Comparison of ENCODE assay signal across 22 cellular contexts in the genomic region with DNA sequence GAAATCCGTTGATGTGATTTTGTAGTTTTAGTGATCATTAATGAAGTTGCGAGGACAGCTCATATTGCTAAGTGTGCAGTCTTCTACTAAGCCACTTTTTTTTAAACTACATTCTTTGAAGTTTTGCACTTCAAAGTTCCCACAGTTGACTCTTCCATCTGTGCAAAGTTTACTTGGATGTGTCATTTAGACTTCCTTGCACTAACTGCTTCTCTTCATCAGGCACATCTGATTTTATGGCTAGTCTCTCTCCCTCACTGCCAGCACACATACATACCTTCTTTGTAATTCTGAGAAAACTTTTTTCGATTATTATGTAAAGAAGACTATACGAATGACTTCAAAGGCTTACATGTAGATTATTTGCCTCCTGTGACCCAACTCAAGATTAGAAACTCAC.
"Had no signal": no experiment of that assay in that cellular context is flagged by ENCODE, and none has a peak within 500 bp of the region (broad histone marks: within the 10 kb centered on the region; RNA-seq: fewer than 3 reads in every experiment).

No MANE protein-coding gene starts in this region.

- H3K9me3 Mint-ChIP-seq: activated B cell treated with CpG ODN at 0.5 μM for 24 hours; activated CD4-positive, alpha-beta memory T cell treated with anti-CD3 and anti-CD28 coated beads for 36 hours; activated naive CD8-positive, alpha-beta T cell treated with anti-CD3 and anti-CD28 coated beads for 36 hours; activated T-helper 17 cell treated with anti-CD3 and anti-CD28 coated beads, Interleukin-2, amount 50 U/mL, for 72 hours; brain; naive thymus-derived CD8-positive, alpha-beta T cell; stimulated activated naive B cell treated with anti-CD40 and anti-IgM and Interleukin-4, amounts not matched to agents 10 μg/mL and 1 μg/mL and 100 μg/mL, for 72 hours had no signal

- ATAC-seq: activated T-helper 17 cell treated with anti-CD3 and anti-CD28 coated beads, Interleukin-2, amount 50 U/mL, for 72 hours; left cardiac atrium; naive thymus-derived CD8-positive, alpha-beta T cell; pancreas; stimulated activated naive B cell treated with anti-CD40 and anti-IgM and Interleukin-4, amounts not matched to agents 10 μg/mL and 1 μg/mL and 100 μg/mL, for 72 hours; upper lobe of right lung had no signal

- H3K27me3 Mint-ChIP-seq: activated B cell treated with CpG ODN at 0.5 μM for 24 hours; activated CD4-positive, alpha-beta memory T cell treated with anti-CD3 and anti-CD28 coated beads for 36 hours; activated naive CD8-positive, alpha-beta T cell treated with anti-CD3 and anti-CD28 coated beads for 36 hours; activated T-helper 17 cell treated with anti-CD3 and anti-CD28 coated beads, Interleukin-2, amount 50 U/mL, for 72 hours; brain; naive thymus-derived CD8-positive, alpha-beta T cell; stimulated activated naive B cell treated with anti-CD40 and anti-IgM and Interleukin-4, amounts not matched to agents 10 μg/mL and 1 μg/mL and 100 μg/mL, for 72 hours had no signal

- H3K27me3 ChIP-seq: dorsolateral prefrontal cortex, pancreas, upper lobe of right lung had no signal

- H3K27ac Mint-ChIP-seq: activated B cell treated with CpG ODN at 0.5 μM for 24 hours; activated CD4-positive, alpha-beta memory T cell treated with anti-CD3 and anti-CD28 coated beads for 36 hours; activated naive CD8-positive, alpha-beta T cell treated with anti-CD3 and anti-CD28 coated beads for 36 hours; activated T-helper 17 cell treated with anti-CD3 and anti-CD28 coated beads, Interleukin-2, amount 50 U/mL, for 72 hours; brain; immature natural killer cell; naive thymus-derived CD8-positive, alpha-beta T cell; stimulated activated naive B cell treated with anti-CD40 and anti-IgM and Interleukin-4, amounts not matched to agents 10 μg/mL and 1 μg/mL and 100 μg/mL, for 72 hours had no signal

- H3K4me1 ChIP-seq: pancreas, upper lobe of right lung had no signal

- H3K36me3 Mint-ChIP-seq: activated CD4-positive, alpha-beta memory T cell treated with anti-CD3 and anti-CD28 coated beads for 36 hours; activated naive CD8-positive, alpha-beta T cell treated with anti-CD3 and anti-CD28 coated beads for 36 hours; stimulated activated naive B cell treated with anti-CD40 and anti-IgM and Interleukin-4, amounts not matched to agents 10 μg/mL and 1 μg/mL and 100 μg/mL, for 72 hours had no signal

- H3K27ac ChIP-seq: dorsolateral prefrontal cortex, pancreas, upper lobe of right lung had no signal

- FAIRE-seq: colon, frontal cortex, pancreas had no signal

- H3K4me3 Mint-ChIP-seq: activated B cell treated with CpG ODN at 0.5 μM for 24 hours; activated CD4-positive, alpha-beta memory T cell treated with anti-CD3 and anti-CD28 coated beads for 36 hours; activated naive CD8-positive, alpha-beta T cell treated with anti-CD3 and anti-CD28 coated beads for 36 hours; activated T-helper 17 cell treated with anti-CD3 and anti-CD28 coated beads, Interleukin-2, amount 50 U/mL, for 72 hours; brain; immature natural killer cell; naive thymus-derived CD8-positive, alpha-beta T cell; stimulated activated naive B cell treated with anti-CD40 and anti-IgM and Interleukin-4, amounts not matched to agents 10 μg/mL and 1 μg/mL and 100 μg/mL, for 72 hours had no signal

- H3K4me1 Mint-ChIP-seq: activated B cell treated with CpG ODN at 0.5 μM for 24 hours; activated naive CD8-positive, alpha-beta T cell treated with anti-CD3 and anti-CD28 coated beads for 36 hours; activated T-helper 17 cell treated with anti-CD3 and anti-CD28 coated beads, Interleukin-2, amount 50 U/mL, for 72 hours; brain; immature natural killer cell; naive thymus-derived CD8-positive, alpha-beta T cell; stimulated activated naive B cell treated with anti-CD40 and anti-IgM and Interleukin-4, amounts not matched to agents 10 μg/mL and 1 μg/mL and 100 μg/mL, for 72 hours had no signal

- H3K9me3 ChIP-seq: pancreas, upper lobe of right lung had no signal

- DNase-seq: activated B cell treated with CpG ODN at 0.5 μM for 24 hours; activated CD4-positive, alpha-beta memory T cell treated with anti-CD3 and anti-CD28 coated beads for 36 hours; activated CD4-positive, alpha-beta T cell treated with anti-CD3 and anti-CD28 coated beads for 4 hours; activated naive CD4-positive, alpha-beta T cell; activated naive CD8-positive, alpha-beta T cell treated with anti-CD3 and anti-CD28 coated beads for 36 hours; activated T-cell treated with anti-CD3 and anti-CD28 coated beads, Interleukin-2, amount 50 U/mL, for 1 hour; amniotic stem cell; caudate nucleus; dorsolateral prefrontal cortex; head of caudate nucleus; immature natural killer cell; left cardiac atrium; mesendoderm; naive thymus-derived CD8-positive, alpha-beta T cell; pancreas; stimulated activated naive B cell treated with anti-CD40 and anti-IgM and Interleukin-4, amounts not matched to agents 10 μg/mL and 1 μg/mL and 100 μg/mL, for 72 hours; T-helper 9 cell; upper lobe of right lung had no signal

- H3K36me3 ChIP-seq: pancreas, upper lobe of right lung had no signal

- H3K4me3 ChIP-seq: dorsolateral prefrontal cortex, pancreas, upper lobe of right lung had no signal
